22 cellular contexts compared by ENCODE assay signal in the genomic region with DNA sequence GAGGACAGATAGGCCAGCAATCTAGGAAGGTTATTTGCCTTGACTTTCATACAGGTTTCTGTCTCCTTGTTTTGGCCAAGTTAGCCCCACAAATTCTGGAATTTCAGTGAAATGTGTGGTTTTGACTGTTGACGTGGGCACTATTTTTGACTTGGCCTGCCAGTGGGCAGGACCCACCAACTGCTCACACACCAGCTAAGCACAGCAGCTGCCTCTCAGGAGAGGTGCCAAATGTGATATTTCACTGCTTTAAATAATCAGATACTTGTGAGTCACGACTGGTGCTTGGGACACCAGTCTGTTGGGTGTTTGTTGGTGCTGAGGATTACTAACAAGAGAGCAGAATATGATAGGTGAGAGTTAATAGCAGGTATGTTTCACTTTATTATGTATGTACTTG.
"Had no signal": no experiment of that assay in that cellular context is flagged by ENCODE, and none has a peak within 500 bp of the region (broad histone marks: within the 10 kb centered on the region; RNA-seq: fewer than 3 reads in every experiment).

No MANE protein-coding gene starts in this region.

- H3K9me3 ChIP-seq: gastrocnemius medialis, mucosa of descending colon, sigmoid colon, testis, uterus had no signal

- H3K4me1 ChIP-seq: gastrocnemius medialis, neural progenitor cell, sigmoid colon, uterus had no signal

- ATAC-seq: activated CD8-positive, alpha-beta T cell treated with anti-CD3 and anti-CD28 coated beads, Interleukin-2, amount 10 ng/mL, durations not matched to agents 7 days and 5 days; gastrocnemius medialis; left cardiac atrium; mucosa of descending colon; naive thymus-derived CD4-positive, alpha-beta T cell; stimulated activated naive B cell treated with anti-CD40 and anti-IgM and Interleukin-4, amounts not matched to agents 10 μg/mL and 1 μg/mL and 100 μg/mL, for 72 hours had no signal

- DNase-seq: activated CD4-positive, alpha-beta T cell treated with anti-CD3 and anti-CD28 coated beads for 1 hour; activated CD4-positive, alpha-beta T cell treated with anti-CD3 and anti-CD28 coated beads, Interleukin-2, amount 50 U/mL, for 1 hour; activated CD8-positive, alpha-beta T cell treated with anti-CD3 and anti-CD28 coated beads, Interleukin-2, amount 10 ng/mL, durations not matched to agents 7 days and 5 days; activated gamma-delta T cell; central memory CD4-positive, alpha-beta T cell; dermis blood vessel endothelial cell; effector CD8-positive, alpha-beta T cell; gastrocnemius medialis; head of caudate nucleus; islet precursor cell; left cardiac atrium; mucosa of descending colon; naive thymus-derived CD4-positive, alpha-beta T cell; retina; sigmoid colon; stimulated activated CD4-positive, alpha-beta T cell treated with anti-CD3 and anti-CD28 coated beads, Interleukin-2, amount 100 ng/mL, for 48 hours; stimulated activated CD8-positive, alpha-beta memory T cell treated with anti-CD3 and anti-CD28 coated beads, Interleukin-4, amount 100 ng/mL, for 48 hours; stimulated activated naive B cell treated with anti-CD40 and anti-IgM and Interleukin-4, amounts not matched to agents 10 μg/mL and 1 μg/mL and 100 μg/mL, for 72 hours; testis; trophoblast cell; uterus had no signal

- H3K27me3 ChIP-seq: gastrocnemius medialis, neural progenitor cell, sigmoid colon, testis had no signal

- H3K36me3 ChIP-seq: gastrocnemius medialis, neural progenitor cell, sigmoid colon, uterus had no signal

- H3K4me3 ChIP-seq: gastrocnemius medialis, mucosa of descending colon, neural progenitor cell, sigmoid colon, testis, uterus had no signal

- H3K27ac ChIP-seq: gastrocnemius medialis, neural progenitor cell, sigmoid colon, testis, uterus had no signal
